In genomic region chr5:104652271-104652861, GRCh38 we compare ENCODE assay signal across 28 cellular contexts.
A peak's percentile ranks its signal among the peaks of the same experiment; 100 is the strongest.
DNase-seq lines count a peak whose midpoint lies in the region; ATAC-seq, FAIRE-seq and TF ChIP-seq lines count a peak whose summit lies in the region.
"Had no signal": no experiment of that assay in that cellular context is flagged by ENCODE, and none has a peak within 500 bp of the region (broad histone marks: within the 10 kb centered on the region; RNA-seq: fewer than 3 reads in every experiment).

No MANE protein-coding gene starts in this region.

- peak; percentile 10 to 57 for DNase-seq in HAP-1 (ENCODE audit: low spot score in 2 of 2)
- no peak for DNase-seq in RWPE2 (ENCODE audit: low spot score)
- DNase-seq in foreskin keratinocyte = peak in 1 of 2 donors; percentile 66
- DNase-seq in neuronal stem cell (ENCODE audit: low spot score) = no peak
- no peak for DNase-seq in uterus
- DNase-seq in H54 (ENCODE audit: insufficient read length, low spot score) = no peak
- DNase-seq in hepatic stellate cell (ENCODE audit: low spot score) = no peak
- DNase-seq: activated CD8-positive, alpha-beta T cell treated with anti-CD3 and anti-CD28 coated beads, Interleukin-2, amount 10 ng/mL, durations not matched to agents 7 days and 5 days; activated naive CD4-positive, alpha-beta T cell treated with anti-CD3 and anti-CD28 coated beads for 36 hours; adrenal gland; BE2C; CD8-positive, alpha-beta memory T cell; DMS 273 treated with DMSO at 0.1 percent for 48 hours; esophagus squamous epithelium; left colon; NCI-H1436; sigmoid colon; stimulated activated CD4-positive, alpha-beta T cell treated with anti-CD3 and anti-CD28 coated beads, Interleukin-4, amount 100 ng/mL, for 24 hours; T-helper 17 cell had no signal

- no peak overlapping the region for H2BK120ac ChIP-seq in neuronal stem cell (ENCODE audit: low read depth, low read length)

- no peak overlapping the region for H3K4me2 ChIP-seq in neuronal stem cell (ENCODE audit: insufficient read depth, low read length, poor library complexity, severe bottlenecking)

- in situ Hi-C loops in HAP-1 (cut with MboI; ENCODE audit: low sequenced_read_pairs) = no loop called here

- H2BK5ac ChIP-seq in neuronal stem cell (ENCODE audit: low read length) = peak overlapping the region; percentile 61

- TF ChIP-seq POLR2A in uterus (IDR thresholded peaks at IDR 0.05) = no peak
- no peak for TF ChIP-seq POLR2A in GM18505 (IDR thresholded peaks at IDR 0.05; ENCODE audit: borderline replicate concordance, extremely low read depth, insufficient read depth, insufficient read length)
- no peak for TF ChIP-seq POLR2A in H54 (IDR thresholded peaks at IDR 0.05; ENCODE audit: low read depth, low read length)

- peak overlapping the region; percentile 67 for H3K18ac ChIP-seq in neuronal stem cell (ENCODE audit: low read length)

- no peak overlapping the region for H2BK12ac ChIP-seq in neuronal stem cell (ENCODE audit: low read length)

- TF ChIP-seq CTCF in RWPE2 (IDR thresholded peaks at IDR 0.05; ENCODE audit: poor library complexity, severe bottlenecking) = no peak
- no peak for TF ChIP-seq CTCF in foreskin keratinocyte (conservative IDR thresholded peaks at IDR 0.05)
- no peak for TF ChIP-seq CTCF in uterus (IDR thresholded peaks at IDR 0.05)

- H3K79me1 ChIP-seq in neuronal stem cell (ENCODE audit: low read depth, low read length) = no peaks in the 10 kb centered on the region

- no peak overlapping the region for H3K4ac ChIP-seq in neuronal stem cell (ENCODE audit: low read length)

- H3K27me3 ChIP-seq in HAP-1 (ENCODE audit: low read depth) (no peaks in the 10 kb centered on the region), RWPE2 (ENCODE audit: insufficient read depth, poor library complexity, severe bottlenecking) (no peaks in the 10 kb centered on the region), foreskin keratinocyte (no peaks in the 10 kb centered on the region), neuronal stem cell (ENCODE audit: control insufficient read depth in 3 of 3, insufficient read depth in 3 of 3, low read depth in 1 of 3, low read length in 3 of 3) (no peaks in the 10 kb centered on the region), uterus (no peaks in the 10 kb centered on the region)
- H3K27me3 ChIP-seq: adrenal gland, BE2C, esophagus squamous epithelium, sigmoid colon, tibial nerve had no signal

- H3K4me1 ChIP-seq in HAP-1 (no peaks in the 10 kb centered on the region), RWPE2 (ENCODE audit: insufficient read depth, poor library complexity, severe bottlenecking) (no peaks in the 10 kb centered on the region), foreskin keratinocyte (no peaks in the 10 kb centered on the region), neuronal stem cell (ENCODE audit: control insufficient read depth in 2 of 2, insufficient read depth in 1 of 2, low read depth in 1 of 2, low read length in 2 of 2) (peaks cover 0 to 11% of the 10 kb centered on the region in 2 donors), uterus (no peaks in the 10 kb centered on the region)
- H3K4me1 ChIP-seq: adrenal gland, BE2C, esophagus squamous epithelium, tibial nerve had no signal

- H3K27ac ChIP-seq in RWPE2 (ENCODE audit: poor library complexity, severe bottlenecking) (no peak overlapping the region), foreskin keratinocyte (no peak overlapping the region), neuronal stem cell (replicated peaks; ENCODE audit: low read length) (no peak overlapping the region), uterus (no peak overlapping the region)
- H3K27ac ChIP-seq: adrenal gland, esophagus squamous epithelium, RWPE1, sigmoid colon, tibial nerve had no signal

- no peaks in the 10 kb centered on the region for H3K9me3 ChIP-seq in HAP-1
- no peaks in the 10 kb centered on the region for H3K9me3 ChIP-seq in RWPE2 (ENCODE audit: severe bottlenecking)
- no peaks in the 10 kb centered on the region for H3K9me3 ChIP-seq in neuronal stem cell (replicated peaks in 1 of 2; ENCODE audit: control insufficient read depth in 2 of 2, insufficient read depth in 1 of 2, low read depth in 1 of 2, low read length in 2 of 2)
- no peaks in the 10 kb centered on the region for H3K9me3 ChIP-seq in uterus
- H3K9me3 ChIP-seq: BE2C had no signal

- no peak overlapping the region for H2BK15ac ChIP-seq in neuronal stem cell (ENCODE audit: low read length)

- H3K14ac ChIP-seq in neuronal stem cell (ENCODE audit: low read length) = peak overlapping the region; percentile 42

- H3K23ac ChIP-seq in neuronal stem cell (ENCODE audit: low read depth, low read length, poor library complexity) = peak overlapping the region; percentile 44

- H3K4me3 ChIP-seq in HAP-1 = no peak overlapping the region
- no peak overlapping the region for H3K4me3 ChIP-seq in RWPE2 (ENCODE audit: severe bottlenecking)
- H3K4me3 ChIP-seq in neuronal stem cell (ENCODE audit: low read length in 2 of 2) = no peak overlapping the region
- H3K4me3 ChIP-seq in uterus = no peak overlapping the region
- H3K4me3 ChIP-seq: adrenal gland, esophagus squamous epithelium, sigmoid colon, tibial nerve had no signal

- no peak overlapping the region for H3K9ac ChIP-seq in neuronal stem cell (ENCODE audit: low read depth, low read length, poor library complexity)

- intact Hi-C loops in uterus (cut with DNase I; ENCODE audit: low total_unique reads) = no loop called here

- peak; percentile 41; the same call in 1 of the 3 replicates for ATAC-seq in RWPE2 (ENCODE audit: low read depth)
- peak; percentile 75 for ATAC-seq in foreskin keratinocyte
- ATAC-seq in GM18505 (IDR thresholded peaks at IDR 0.05; ENCODE audit: unreplicated experiment) = no peak
- ATAC-seq: activated CD8-positive, alpha-beta T cell treated with anti-CD3 and anti-CD28 coated beads, Interleukin-2, amount 10 ng/mL, durations not matched to agents 7 days and 5 days; HepG2; left colon; SK-N-SH treated with all-trans-retinoic acid at 6 μM for 48 hours; T-helper 17 cell had no signal

- no CpG with 5 or more reads among the region's 5 CpGs for WGBS in neuronal stem cell (ENCODE audit: extremely low coverage in 2 of 2, insufficient read length in 2 of 2, insufficient replicate concordance in 1 of 2), 2 donors

- H3K36me3 ChIP-seq in HAP-1 (replicated peaks) = no peaks in the 10 kb centered on the region
- H3K36me3 ChIP-seq in RWPE2 (ENCODE audit: low read depth) = no peaks in the 10 kb centered on the region
- H3K36me3 ChIP-seq in neuronal stem cell (replicated peaks in 1 of 2; ENCODE audit: control insufficient read depth in 2 of 2, insufficient read depth in 2 of 2, low read length in 2 of 2) = no peaks in the 10 kb centered on the region
- H3K36me3 ChIP-seq in uterus = no peaks in the 10 kb centered on the region
- H3K36me3 ChIP-seq: adrenal gland, BE2C, esophagus squamous epithelium, sigmoid colon, tibial nerve had no signal

- FAIRE-seq in H54 (lab: Jason Lieb, UNC) = no peak
- FAIRE-seq: frontal cortex, GM18507, GM19239, HepG2, TTC549 had no signal

- no peak overlapping the region for H4K8ac ChIP-seq in neuronal stem cell (ENCODE audit: low read depth, low read length)

- H2AK5ac ChIP-seq in neuronal stem cell (ENCODE audit: low read depth, low read length) = no peak overlapping the region

- no peak overlapping the region for H4K91ac ChIP-seq in neuronal stem cell (ENCODE audit: low read depth, low read length, poor library complexity)

- H2AFZ ChIP-seq in neuronal stem cell (ENCODE audit: low read length) = peak overlapping the region; percentile 24

Comparison
In these comparisons a context has a peak if more than half of its experiments do, and no peak if none do; other contexts are left out.
1. DNase-seq: peak in HAP-1 (2 of 2); none in RWPE2 (single experiment), neuronal stem cell (single experiment), uterus (0 of 2), H54 (single experiment) and hepatic stellate cell (single experiment).